Comparison of ENCODE assay signal across 18 cellular contexts in genomic region chr1:186872356-186872755, GRCh38. TPM values are rescaled to one million over a fixed set of nuclear protein-coding genes. Genes with fewer than 3 reads are reported as not detected.
DNase-seq lines count a peak whose midpoint lies in the region; ATAC-seq and TF ChIP-seq lines count a peak whose summit lies in the region.
"Had no signal": no experiment of that assay in that cellular context is flagged by ENCODE, and none has a peak within 500 bp of the region (broad histone marks: within the 10 kb centered on the region; RNA-seq: fewer than 3 reads in every experiment).

No MANE protein-coding gene starts in this region.

- no peak overlapping the region for H3K4me3 Mint-ChIP-seq in T-helper 17 cell
- H3K4me3 Mint-ChIP-seq: CD4-positive, CD25-positive, alpha-beta regulatory T cell; IgD-negative memory B cell had no signal

- no TSS peak for BruUV-seq in A673 (replicated peaks; lab: Mats Ljungman, UMichigan)

- H3K9ac ChIP-seq in HUES64 (ENCODE audit: low read depth, low read length): no peak overlapping the region
- H3K9ac ChIP-seq in iPS-20b (ENCODE audit: low read depth, low read length): 0 out of 2 replicates have a peak overlapping the region, but pooled peaks have one; percentile 16
- H3K9ac ChIP-seq: BLaER1 treated with 17β-estradiol and CSF1 and Interleukin-3, amounts not matched to agents 10 nM and 100 nM had no signal

- ATAC-seq in GM19351 (IDR thresholded peaks at IDR 0.05; ENCODE audit: unreplicated experiment) (no peak), T-helper 17 cell (no peak)
- ATAC-seq: HCT116 had no signal

- H3K27me3 ChIP-seq in A673 (replicated peaks; ENCODE audit: insufficient read depth, low read depth, low read length, poor library complexity) (no peaks in the 10 kb centered on the region), HUES64 (ENCODE audit: insufficient read depth, low read length) (no peaks in the 10 kb centered on the region), iPS-20b (ENCODE audit: insufficient read depth, low read length) (no peaks in the 10 kb centered on the region)
- H3K27me3 ChIP-seq: BLaER1 treated with 17β-estradiol and CSF1 and Interleukin-3, amounts not matched to agents 10 nM and 100 nM had no signal

- CTCF ChIA-PET in A673 (lab: Charles Lee): no interaction called here

- H3K36me3 ChIP-seq in A673 (ENCODE audit: insufficient read depth, low read length, poor library complexity, severe bottlenecking): no peaks in the 10 kb centered on the region
- H3K36me3 ChIP-seq in HUES64 (ENCODE audit: insufficient read depth, low read length): no peaks in the 10 kb centered on the region
- H3K36me3 ChIP-seq in iPS-20b (ENCODE audit: insufficient read depth, low read depth, low read length): no peaks in the 10 kb centered on the region
- H3K36me3 ChIP-seq: BLaER1 treated with 17β-estradiol and CSF1 and Interleukin-3, amounts not matched to agents 10 nM and 100 nM had no signal

- H3K4me1 Mint-ChIP-seq in T-helper 17 cell: no peaks in the 10 kb centered on the region
- H3K4me1 Mint-ChIP-seq: CD4-positive, CD25-positive, alpha-beta regulatory T cell; IgD-negative memory B cell had no signal

- TF ChIP-seq CTCF in A673 (conservative IDR thresholded peaks at IDR 0.05; ENCODE audit: low read depth, low read length): no peak

- no peaks in the 10 kb centered on the region for H3K36me3 Mint-ChIP-seq in T-helper 17 cell (ENCODE audit: low read depth)
- H3K36me3 Mint-ChIP-seq: CD4-positive, CD25-positive, alpha-beta regulatory T cell; IgD-negative memory B cell had no signal

- no peaks in the 10 kb centered on the region for H3K9me3 ChIP-seq in A673 (ENCODE audit: low read depth, low read length, poor library complexity, severe bottlenecking)
- H3K9me3 ChIP-seq in HUES64 (ENCODE audit: insufficient read depth, low read depth, low read length): no peaks in the 10 kb centered on the region
- no peaks in the 10 kb centered on the region for H3K9me3 ChIP-seq in iPS-20b (ENCODE audit: insufficient read depth, low read depth, low read length)
- no peaks in the 10 kb centered on the region for H3K9me3 ChIP-seq in T-helper 17 cell (ENCODE audit: control insufficient read depth, low read length, poor library complexity, severe bottlenecking)
- H3K9me3 ChIP-seq: BLaER1 treated with 17β-estradiol and CSF1 and Interleukin-3, amounts not matched to agents 10 nM and 100 nM had no signal

- intact Hi-C loops in A673 (cut with micrococcal nuclease; ENCODE audit: unreplicated experiment): no loop called here

- POLR2A ChIA-PET in A673 (lab: Charles Lee; ENCODE audit: low non-redundant PET): no interaction called here

- H3K27ac ChIP-seq in A673 (ENCODE audit: low read depth, low read length, poor library complexity, severe bottlenecking): peak overlapping the region; percentile 26
- 0 out of 2 replicates have a peak overlapping the region, but pooled peaks have one; percentile 16 for H3K27ac ChIP-seq in HUES64 (ENCODE audit: low read depth, low read length)
- H3K27ac ChIP-seq in iPS-20b (ENCODE audit: low read length): no peak overlapping the region
- H3K27ac ChIP-seq: BLaER1 treated with 17β-estradiol and CSF1 and Interleukin-3, amounts not matched to agents 10 nM and 100 nM had no signal

- H3K27me3 Mint-ChIP-seq in T-helper 17 cell: peaks cover 5% of the 10 kb centered on the region
- H3K27me3 Mint-ChIP-seq: CD4-positive, CD25-positive, alpha-beta regulatory T cell; IgD-negative memory B cell had no signal

- H3K4me1 ChIP-seq in A673 (ENCODE audit: insufficient read depth, low read length, poor library complexity, severe bottlenecking): peaks cover 59% of the 10 kb centered on the region
- H3K4me1 ChIP-seq in HUES64 (ENCODE audit: insufficient read depth, low read length): peaks cover 29% of the 10 kb centered on the region
- peaks cover 26% of the 10 kb centered on the region for H3K4me1 ChIP-seq in iPS-20b (ENCODE audit: insufficient read depth, low read length)

- in situ Hi-C loops in SK-MEL-5 (cut with HindIII; ENCODE audit: low pct_unique_long_range_greater_than_20kb, low sequenced_read_pairs): no loop called here
- in situ Hi-C loops in KBM-7 (cut with MboI; ENCODE audit: low pct_unique_long_range_greater_than_20kb, low sequenced_read_pairs): no loop called here

- WGBS in HUES64: 81% methylated on average over 4 of the region's 4 CpGs

- H3K4me3 ChIP-seq in A673 (ENCODE audit: low read depth, low read length, poor library complexity, severe bottlenecking) (no peak overlapping the region), HUES64 (ENCODE audit: low read length) (no peak overlapping the region), iPS-20b (ENCODE audit: low read length) (no peak overlapping the region)
- H3K4me3 ChIP-seq: BLaER1 treated with 17β-estradiol and CSF1 and Interleukin-3, amounts not matched to agents 10 nM and 100 nM had no signal

- H3K27ac Mint-ChIP-seq in T-helper 17 cell: no peak overlapping the region
- H3K27ac Mint-ChIP-seq: IgD-negative memory B cell had no signal

- DNase-seq in A673 (ENCODE audit: low spot score) (no peak), SK-MEL-5 (ENCODE audit: low read depth, low spot score) (peak; percentile 56), KBM-7 (no peak), DMS79 (lab: John Stamatoyannopoulos, UW) (no peak), T-helper 17 cell (no peak)
- DNase-seq: 8988T; ACHN; Calu3; CD4-positive, CD25-positive, alpha-beta regulatory T cell; DMS 273 treated with DMSO at 0.1 percent for 48 hours; DMS79 treated with DMSO at 0.1 percent for 48 hours; EL had no signal

RNA-seq across cellular contexts. Expression of gene PLA2G4A, which starts 43.6 kb away (rescaled TPM):
- 34.4 and 36.4 TPM in 2 replicates for total RNA-seq in A673 (2021)
- polyA plus RNA-seq in HUES64 (2013, experiment 1 of 2): 0.85 TPM
- polyA plus RNA-seq in HUES64 (2013, experiment 2 of 2): 1.7 TPM
- 35.7 TPM in 2 replicates for total RNA-seq in SK-MEL-5 (2014; rRNA removed; shearing (Covaris generic))
- polyA plus RNA-seq in SK-MEL-5 (2015; cell fraction: cytosol; rRNA removed): 14.4 and 18.9 TPM in 2 replicates
- 10.3 and 16.6 TPM in 2 replicates for polyA plus RNA-seq in SK-MEL-5 (2015; cell fraction: nucleus; rRNA removed)
- under 1 TPM; 0.35 to 0.96 TPM for total RNA-seq in T-helper 17 cell
- total RNA-seq: CD4-positive, CD25-positive, alpha-beta regulatory T cell had no signal
- polyA plus RNA-seq: CD4-positive, CD25-positive, alpha-beta regulatory T cell had no signal

Comparison
In these comparisons a context has a peak if more than half of its experiments do, and no peak if none do; other contexts are left out.
1. RNA of gene PLA2G4A, which starts 43.6 kb away (total RNA-seq): 35.7 TPM in SK-MEL-5 and 34.4 to 36.4 TPM in A673; 0.35 to 0.96 TPM in T-helper 17 cell; every median in the first group is over 10 times any median in the second.